35 cellular contexts compared by ENCODE assay signal in genomic region chr15:29109762-29110161, GRCh38.
"Had no signal": no experiment of that assay in that cellular context is flagged by ENCODE, and none has a peak within 500 bp of the region (broad histone marks: within the 10 kb centered on the region; RNA-seq: fewer than 3 reads in every experiment).

No MANE protein-coding gene starts in this region.

- H3K27ac ChIP-seq: KMS-11 had no signal

- H3K27me3 ChIP-seq: MG63 had no signal

- H3K9me3 ChIP-seq: MG63 had no signal

- H3K4me2 ChIP-seq: KMS-11 had no signal

- DNase-seq: Karpas-422, Kasumi-1, KG1, MG63, MM.1S, MV-4-11, NCI-H1048, NCI-H1092, NCI-H1092 treated with DMSO at 0.1 percent for 48 hours, NCI-H1105, NCI-H1105 treated with DMSO at 0.1 percent for 48 hours, NCI-H1417, NCI-H1417 treated with DMSO at 0.1 percent for 48 hours, NCI-H1436, NCI-H1436 treated with DMSO at 0.1 percent for 48 hours, NCI-H146, NCI-H1694, NCI-H1694 treated with DMSO at 0.1 percent for 48 hours, NCI-H187, NCI-H187 treated with DMSO at 0.1 percent for 48 hours, NCI-H1930, NCI-H2029, NCI-H2029 treated with DMSO at 0.1 percent for 48 hours, NCI-H2081, NCI-H2081 treated with DMSO at 0.1 percent for 48 hours, NCI-H2107, NCI-H2171, NCI-H2171 treated with DMSO at 0.1 percent for 48 hours, NCI-H2227 treated with DMSO at 0.1 percent for 48 hours, NCI-H226, NCI-H345, NCI-H446, NCI-H446 treated with DMSO at 0.1 percent for 48 hours, NCI-H510A had no signal

- H3K36me3 ChIP-seq: MG63 had no signal

- H3K4me3 ChIP-seq: MG63 had no signal

- H3K9ac ChIP-seq: KMS-11 had no signal
